Comparison of ENCODE assay signal across 8 cellular contexts in genomic region chr16:9647981-9648701, GRCh38.
DNase-seq lines count a peak whose midpoint lies in the region; ATAC-seq, FAIRE-seq and TF ChIP-seq lines count a peak whose summit lies in the region.

No MANE protein-coding gene starts in this region.

- H3K27me3 Mint-ChIP-seq in naive thymus-derived CD8-positive, alpha-beta T cell: peaks cover 3 to 21% (median 8%) of the 10 kb centered on the region in 5 donors

- H3K9me3 Mint-ChIP-seq in naive thymus-derived CD8-positive, alpha-beta T cell: peaks cover 0 to 26% (median 3%) of the 10 kb centered on the region in 9 donors

- no peaks in the 10 kb centered on the region for H3K9me3 ChIP-seq in A549

- no peaks in the 10 kb centered on the region for H3K4me1 ChIP-seq in A549

- FAIRE-seq in A549 (lab: Jason Lieb, UNC) (no peak), GM12892 (lab: Jason Lieb, UNC) (peak; percentile 68)

- no peak overlapping the region for H3K27ac ChIP-seq in A549

- DNase-seq in A549 (ENCODE audit: low read depth in 1 of 2, low spot score in 1 of 2) (peak; percentile 37 to 49), GM12892 (ENCODE audit: insufficient read length) (no peak), RKO (ENCODE audit: low spot score) (peak; percentile 55), Right ventricle myocardium superior (no peak), stromal cell of bone marrow (ENCODE audit: low read depth) (peak; percentile 9)
- DNase-seq in activated CD4-positive, CD25-positive, alpha-beta regulatory T cell treated with anti-CD3 and anti-CD28 coated beads, Interleukin-2, amount 50 U/mL, for 72 hours: no peak
- DNase-seq in activated CD4-positive, alpha-beta T cell treated with anti-CD3 and anti-CD28 coated beads, Interleukin-2, amount 50 U/mL, for 48 hours: no peak
- no peak for DNase-seq in naive thymus-derived CD8-positive, alpha-beta T cell

- intact Hi-C loops in Right ventricle myocardium superior (cut with DNase I): no loop called here

- no peak overlapping the region for H3K4me2 ChIP-seq in A549

- 2% methylated on average over 7 of the region's 7 CpGs for WGBS in A549 (ENCODE audit: missing lambda C conversion rate)

- TF ChIP-seq RAD21 in A549 (conservative IDR thresholded peaks at IDR 0.05 in 1 of 2, IDR thresholded peaks at IDR 0.05 in 1 of 2): peak; percentile 44 to 56; a peak in 4 of 5 replicates

- POLR2A ChIA-PET in A549 (lab: Yijun Ruan, JAX): no interaction called here
- POLR2A ChIA-PET in naive thymus-derived CD8-positive, alpha-beta T cell (lab: Charles Lee): no interaction called here

- H3K27ac Mint-ChIP-seq in naive thymus-derived CD8-positive, alpha-beta T cell: no peak overlapping the region

- no peak overlapping the region for H3K4me3 Mint-ChIP-seq in naive thymus-derived CD8-positive, alpha-beta T cell

- TF ChIP-seq POLR2A in A549 (IDR thresholded peaks at IDR 0.05; ENCODE audit: low read length) (no peak), GM12892 (IDR thresholded peaks at IDR 0.05; ENCODE audit: low read depth, low read length) (no peak)

- H3K4me3 ChIP-seq in A549: no peak overlapping the region

- ATAC-seq in A549 (peak; percentile 64 to 68; a peak in 5 of 6 replicates), Right ventricle myocardium superior (ENCODE audit: poor library complexity) (peak; percentile 59)
- no peak for ATAC-seq in naive thymus-derived CD8-positive, alpha-beta T cell

- peak; percentile 54 for TF ChIP-seq CTCF in A549 (IDR thresholded peaks at IDR 0.05)

- H3K4me1 Mint-ChIP-seq in naive thymus-derived CD8-positive, alpha-beta T cell: no peaks in the 10 kb centered on the region

- CTCF ChIA-PET in A549 (lab: Yijun Ruan, JAX): interaction anchor here (0.6 to 2.2 kb wide), 16 partner anchors 10 to 533 kb away, joined by 3 to 10 read pairs (median 4); no protein-coding TSS in a partner anchor

- no peak for TF ChIP-seq EP300 in A549 (IDR thresholded peaks at IDR 0.05)

- H3K36me3 Mint-ChIP-seq in naive thymus-derived CD8-positive, alpha-beta T cell: no peaks in the 10 kb centered on the region

TF ChIP-seq in A549, 52 proteins besides CTCF, POLR2A, EP300 and RAD21:
- TF ChIP-seq CBX8 (IDR thresholded peaks at IDR 0.05) (no peak), CEBPB (IDR thresholded peaks at IDR 0.05) (peak; percentile 58 to 86; a peak in 3 of 4 replicates), CBX2 (IDR thresholded peaks at IDR 0.05; ENCODE audit: borderline replicate concordance, low read depth) (no peak), SMC3 (IDR thresholded peaks at IDR 0.05) (peak; percentile 52; the same call in 2 of the 3 replicates), ESRRA (IDR thresholded peaks at IDR 0.05; ENCODE audit: borderline replicate concordance, low read length) (no peak), KDM1A (IDR thresholded peaks at IDR 0.05; ENCODE audit: low read depth) (no peak), HOXA7 (CRISPR knock-in tag; IDR thresholded peaks at IDR 0.05) (no peak)

Comparison
In these comparisons a context has a peak if more than half of its experiments do, and no peak if none do; other contexts are left out.
1. ATAC-seq: peak in A549 (2 of 2) and Right ventricle myocardium superior (single experiment); none in naive thymus-derived CD8-positive, alpha-beta T cell (0 of 2).
2. DNase-seq: peak in A549 (2 of 2), RKO (single experiment) and stromal cell of bone marrow (single experiment); none in GM12892 (single experiment), Right ventricle myocardium superior (single experiment), activated CD4-positive, CD25-positive, alpha-beta regulatory T cell treated with anti-CD3 and anti-CD28 coated beads, Interleukin-2, amount 50 U/mL, for 72 hours (single experiment), activated CD4-positive, alpha-beta T cell treated with anti-CD3 and anti-CD28 coated beads, Interleukin-2, amount 50 U/mL, for 48 hours (0 of 2) and naive thymus-derived CD8-positive, alpha-beta T cell (0 of 10).